ENCODE assay signal across 22 cellular contexts in the genomic region with DNA sequence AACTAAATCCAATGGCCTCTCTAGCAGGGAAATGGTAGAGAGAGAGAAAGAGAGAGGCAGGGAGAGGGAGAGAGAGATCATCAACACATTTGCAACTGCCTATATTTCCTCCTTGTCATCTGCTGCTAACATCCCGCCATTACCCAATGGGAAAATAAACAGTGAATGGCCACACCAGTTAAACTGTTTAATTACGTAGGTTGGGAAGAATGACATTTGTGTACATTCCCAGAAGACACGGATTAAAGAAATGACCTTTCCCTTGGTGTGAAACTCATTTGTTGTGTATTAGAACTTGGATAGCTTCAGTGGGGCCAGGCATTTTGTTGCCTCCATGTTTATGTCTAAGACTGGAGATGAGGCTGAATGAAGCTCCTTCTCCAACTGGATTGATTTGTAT.
"Had no signal": no experiment of that assay in that cellular context is flagged by ENCODE, and none has a peak within 500 bp of the region (broad histone marks: within the 10 kb centered on the region; RNA-seq: fewer than 3 reads in every experiment).

No MANE protein-coding gene starts in this region.

- H3K27me3 Mint-ChIP-seq: memory B cell; naive thymus-derived CD4-positive, alpha-beta T cell; stimulated activated memory B cell treated with anti-CD40 and anti-IgM and Interleukin-4, amounts not matched to agents 10 μg/mL and 1 μg/mL and 100 μg/mL, for 72 hours; stimulated activated naive CD8-positive, alpha-beta T cell treated with anti-CD3 and anti-CD28 coated beads, Interleukin-15, Interleukin-2, amounts not matched to agents 100 ng/mL and 50 ng/mL, for 24 hours had no signal

- H3K4me1 Mint-ChIP-seq: immature natural killer cell; memory B cell; naive thymus-derived CD4-positive, alpha-beta T cell; stimulated activated memory B cell treated with anti-CD40 and anti-IgM and Interleukin-4, amounts not matched to agents 10 μg/mL and 1 μg/mL and 100 μg/mL, for 72 hours had no signal

- H3K27me3 ChIP-seq: right lobe of liver, spleen, tibial artery, upper lobe of right lung, vagina had no signal

- H3K4me3 ChIP-seq: left ventricle myocardium inferior, lower lobe of right lung, psoas muscle, right lobe of liver, spleen, tibial artery, upper lobe of right lung, vagina had no signal

- H3K4me1 ChIP-seq: left ventricle myocardium inferior, lower lobe of right lung, psoas muscle, right lobe of liver, spleen, tibial artery, upper lobe of right lung, vagina had no signal

- H3K27ac ChIP-seq: left ventricle myocardium inferior, lower lobe of right lung, psoas muscle, right lobe of liver, spleen, tibial artery, upper lobe of right lung, vagina had no signal

- ATAC-seq: esophagus mucosa; lower lobe of right lung; naive thymus-derived CD4-positive, alpha-beta T cell; psoas muscle; right lobe of liver; stimulated activated memory B cell treated with anti-CD40 and anti-IgM and Interleukin-4, amounts not matched to agents 10 μg/mL and 1 μg/mL and 100 μg/mL, for 72 hours; upper lobe of right lung had no signal

- H3K9me3 ChIP-seq: left ventricle myocardium inferior, lower lobe of right lung, psoas muscle, right lobe of liver, spleen, tibial artery, upper lobe of right lung, vagina had no signal

- DNase-seq: effector memory CD4-positive, alpha-beta T cell; foreskin fibroblast; immature natural killer cell; left ventricle myocardium inferior; lower lobe of right lung; midbrain; naive thymus-derived CD4-positive, alpha-beta T cell; nephron progenitor cell; psoas muscle; retina; right lobe of liver; spleen; stimulated activated CD4-positive, alpha-beta T cell treated with anti-CD3 and anti-CD28 coated beads, Interleukin-15, amount 100 ng/mL, for 24 hours; stimulated activated CD4-positive, alpha-beta T cell treated with anti-CD3 and anti-CD28 coated beads, Interleukin-1b, Interleukin-23, amount 100 ng/mL, for 48 hours; stimulated activated CD4-positive, alpha-beta T cell treated with anti-CD3 and anti-CD28 coated beads, Interleukin-4, amount 100 ng/mL, for 24 hours; tibial artery; upper lobe of right lung had no signal

- H3K36me3 Mint-ChIP-seq: immature natural killer cell; memory B cell; naive thymus-derived CD4-positive, alpha-beta T cell; stimulated activated memory B cell treated with anti-CD40 and anti-IgM and Interleukin-4, amounts not matched to agents 10 μg/mL and 1 μg/mL and 100 μg/mL, for 72 hours had no signal

- H3K27ac Mint-ChIP-seq: immature natural killer cell; memory B cell; naive thymus-derived CD4-positive, alpha-beta T cell; nephron progenitor cell; stimulated activated memory B cell treated with anti-CD40 and anti-IgM and Interleukin-4, amounts not matched to agents 10 μg/mL and 1 μg/mL and 100 μg/mL, for 72 hours; stimulated activated naive CD8-positive, alpha-beta T cell treated with anti-CD3 and anti-CD28 coated beads, Interleukin-15, Interleukin-2, amounts not matched to agents 100 ng/mL and 50 ng/mL, for 24 hours had no signal

- H3K4me3 Mint-ChIP-seq: immature natural killer cell; memory B cell; naive thymus-derived CD4-positive, alpha-beta T cell; nephron progenitor cell; stimulated activated memory B cell treated with anti-CD40 and anti-IgM and Interleukin-4, amounts not matched to agents 10 μg/mL and 1 μg/mL and 100 μg/mL, for 72 hours; stimulated activated naive CD8-positive, alpha-beta T cell treated with anti-CD3 and anti-CD28 coated beads, Interleukin-15, Interleukin-2, amounts not matched to agents 100 ng/mL and 50 ng/mL, for 24 hours had no signal

- H3K9me3 Mint-ChIP-seq: immature natural killer cell; stimulated activated memory B cell treated with anti-CD40 and anti-IgM and Interleukin-4, amounts not matched to agents 10 μg/mL and 1 μg/mL and 100 μg/mL, for 72 hours; stimulated activated naive CD8-positive, alpha-beta T cell treated with anti-CD3 and anti-CD28 coated beads, Interleukin-15, Interleukin-2, amounts not matched to agents 100 ng/mL and 50 ng/mL, for 24 hours had no signal

- H3K36me3 ChIP-seq: left ventricle myocardium inferior, lower lobe of right lung, right lobe of liver, spleen, tibial artery, upper lobe of right lung, vagina had no signal
